1 cellular context compared by ENCODE assay signal in the genomic region with DNA sequence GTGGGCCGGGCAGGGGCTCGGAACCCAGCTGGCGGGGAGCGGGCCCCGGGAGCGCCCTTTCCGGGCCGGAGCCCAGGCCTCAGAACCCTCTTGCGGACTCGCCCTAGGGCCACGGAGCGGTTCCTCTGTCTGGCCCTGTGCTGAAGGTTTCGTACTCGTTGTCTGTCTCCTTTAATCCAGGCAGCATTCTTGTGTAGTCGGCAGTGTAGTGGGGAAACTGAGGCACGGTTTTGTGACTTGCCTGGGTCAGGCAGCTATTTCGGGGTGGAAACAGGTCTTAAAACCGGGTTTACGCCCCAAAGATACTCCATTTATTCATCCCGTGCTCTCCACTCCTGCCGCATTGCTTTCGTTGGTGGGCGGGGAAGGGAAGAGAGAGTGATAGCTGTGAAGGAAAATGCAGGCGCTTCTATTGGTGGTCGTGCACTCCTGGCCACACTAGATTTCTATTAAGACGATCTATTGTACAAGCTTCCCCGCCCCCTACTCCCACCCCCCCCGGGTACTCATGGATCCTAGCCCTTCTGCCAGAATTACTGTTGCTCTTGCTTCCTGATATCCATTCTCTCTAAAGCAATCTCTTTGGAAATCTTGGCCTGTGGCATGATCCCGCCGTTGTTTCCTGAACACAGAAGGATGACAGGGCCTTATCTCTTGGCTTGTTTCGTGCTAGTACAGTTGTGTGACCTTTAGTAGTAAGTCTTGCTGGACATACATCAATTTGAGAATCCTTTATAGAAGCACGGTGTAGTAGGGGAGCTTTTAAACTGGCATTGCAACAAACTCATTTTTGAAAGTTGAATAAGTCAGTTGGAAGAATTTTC.
TF ChIP-seq lines count a peak whose summit lies in the region.

No MANE protein-coding gene starts in this region.

TF ChIP-seq in HepG2, 621 proteins besides CTCF, POLR2A, EP300 and RAD21 (continued from another document and continues in another):
- TF ChIP-seq ZNF670 (CRISPR knock-in tag; IDR thresholded peaks at IDR 0.05; ENCODE audit: borderline replicate concordance) (no peak), ATRX (CRISPR knock-in tag; IDR thresholded peaks at IDR 0.05; ENCODE audit: borderline replicate concordance) (no peak), KAT2B (IDR thresholded peaks at IDR 0.05; ENCODE audit: borderline replicate concordance, low read depth, low read length) (no peak), ZNF556 (CRISPR knock-in tag; IDR thresholded peaks at IDR 0.05; ENCODE audit: borderline replicate concordance) (no peak), ZNF264 (CRISPR knock-in tag; IDR thresholded peaks at IDR 0.05) (no peak), JUN (CRISPR knock-in tag; IDR thresholded peaks at IDR 0.05) (no peak), RBM22 (optimal IDR thresholded peaks at IDR 0.05; ENCODE audit: low read length) (no peak), IKZF4 (CRISPR knock-in tag; IDR thresholded peaks at IDR 0.05; ENCODE audit: borderline replicate concordance, low read depth, not compliant biosample characterization) (no peak), IRF2 (CRISPR knock-in tag; IDR thresholded peaks at IDR 0.05) (no peak), RCOR2 (CRISPR knock-in tag; IDR thresholded peaks at IDR 0.05) (no peak), TBP (CRISPR knock-in tag; IDR thresholded peaks at IDR 0.05) (no peak; the same call in 1 of the 2 replicates), SRSF1 (optimal IDR thresholded peaks at IDR 0.05; ENCODE audit: low read depth, low read length) (no peak), ARID2 (CRISPR knock-in tag; IDR thresholded peaks at IDR 0.05; ENCODE audit: borderline replicate concordance) (no peak), NR3C1 (CRISPR knock-in tag; IDR thresholded peaks at IDR 0.05) (no peak), KLF13 (CRISPR knock-in tag; IDR thresholded peaks at IDR 0.05) (peak; percentile 62; the same call in 1 of the 2 replicates), MYNN (CRISPR knock-in tag; IDR thresholded peaks at IDR 0.05; ENCODE audit: low read depth) (no peak), MTA3 (CRISPR knock-in tag; IDR thresholded peaks at IDR 0.05) (no peak), BHLHE40 (IDR thresholded peaks at IDR 0.05; ENCODE audit: low read length) (no peak), ZSCAN31 (CRISPR knock-in tag; IDR thresholded peaks at IDR 0.05; ENCODE audit: low read depth) (no peak), ZNF44 (CRISPR knock-in tag; IDR thresholded peaks at IDR 0.05) (no peak), ZNF354B (CRISPR knock-in tag; IDR thresholded peaks at IDR 0.05) (no peak), MAZ (IDR thresholded peaks at IDR 0.05; ENCODE audit: borderline replicate concordance, low read depth, low read length) (no peak), MAZ (CRISPR knock-in tag; IDR thresholded peaks at IDR 0.05; ENCODE audit: low read depth) (no peak), SP5 (CRISPR knock-in tag; IDR thresholded peaks at IDR 0.05; ENCODE audit: borderline replicate concordance, low read depth) (0 out of 2 replicates have a peak, but pooled peaks have one; percentile 19), TBX3 (IDR thresholded peaks at IDR 0.05; ENCODE audit: borderline replicate concordance) (no peak), TCF7 (IDR thresholded peaks at IDR 0.05; ENCODE audit: low read depth) (no peak), XRCC5 (optimal IDR thresholded peaks at IDR 0.05; ENCODE audit: low read length) (no peak), NFATC3 (CRISPR knock-in tag; IDR thresholded peaks at IDR 0.05) (no peak), ZNF768 (CRISPR knock-in tag; IDR thresholded peaks at IDR 0.05) (no peak), BORCS8-MEF2B (CRISPR knock-in tag; IDR thresholded peaks at IDR 0.05) (no peak), ZFX (CRISPR knock-in tag; IDR thresholded peaks at IDR 0.05; ENCODE audit: low read depth) (no peak)
- TF ChIP-seq, protein P1, sequence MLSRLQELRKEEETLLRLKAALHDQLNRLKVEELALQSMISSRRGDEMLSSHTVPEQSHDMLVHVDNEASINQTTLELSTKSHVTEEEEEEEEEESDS (CRISPR knock-in tag; IDR thresholded peaks at IDR 0.05; ENCODE audit: borderline replicate concordance) = no peak
- TF ChIP-seq, protein P2, sequence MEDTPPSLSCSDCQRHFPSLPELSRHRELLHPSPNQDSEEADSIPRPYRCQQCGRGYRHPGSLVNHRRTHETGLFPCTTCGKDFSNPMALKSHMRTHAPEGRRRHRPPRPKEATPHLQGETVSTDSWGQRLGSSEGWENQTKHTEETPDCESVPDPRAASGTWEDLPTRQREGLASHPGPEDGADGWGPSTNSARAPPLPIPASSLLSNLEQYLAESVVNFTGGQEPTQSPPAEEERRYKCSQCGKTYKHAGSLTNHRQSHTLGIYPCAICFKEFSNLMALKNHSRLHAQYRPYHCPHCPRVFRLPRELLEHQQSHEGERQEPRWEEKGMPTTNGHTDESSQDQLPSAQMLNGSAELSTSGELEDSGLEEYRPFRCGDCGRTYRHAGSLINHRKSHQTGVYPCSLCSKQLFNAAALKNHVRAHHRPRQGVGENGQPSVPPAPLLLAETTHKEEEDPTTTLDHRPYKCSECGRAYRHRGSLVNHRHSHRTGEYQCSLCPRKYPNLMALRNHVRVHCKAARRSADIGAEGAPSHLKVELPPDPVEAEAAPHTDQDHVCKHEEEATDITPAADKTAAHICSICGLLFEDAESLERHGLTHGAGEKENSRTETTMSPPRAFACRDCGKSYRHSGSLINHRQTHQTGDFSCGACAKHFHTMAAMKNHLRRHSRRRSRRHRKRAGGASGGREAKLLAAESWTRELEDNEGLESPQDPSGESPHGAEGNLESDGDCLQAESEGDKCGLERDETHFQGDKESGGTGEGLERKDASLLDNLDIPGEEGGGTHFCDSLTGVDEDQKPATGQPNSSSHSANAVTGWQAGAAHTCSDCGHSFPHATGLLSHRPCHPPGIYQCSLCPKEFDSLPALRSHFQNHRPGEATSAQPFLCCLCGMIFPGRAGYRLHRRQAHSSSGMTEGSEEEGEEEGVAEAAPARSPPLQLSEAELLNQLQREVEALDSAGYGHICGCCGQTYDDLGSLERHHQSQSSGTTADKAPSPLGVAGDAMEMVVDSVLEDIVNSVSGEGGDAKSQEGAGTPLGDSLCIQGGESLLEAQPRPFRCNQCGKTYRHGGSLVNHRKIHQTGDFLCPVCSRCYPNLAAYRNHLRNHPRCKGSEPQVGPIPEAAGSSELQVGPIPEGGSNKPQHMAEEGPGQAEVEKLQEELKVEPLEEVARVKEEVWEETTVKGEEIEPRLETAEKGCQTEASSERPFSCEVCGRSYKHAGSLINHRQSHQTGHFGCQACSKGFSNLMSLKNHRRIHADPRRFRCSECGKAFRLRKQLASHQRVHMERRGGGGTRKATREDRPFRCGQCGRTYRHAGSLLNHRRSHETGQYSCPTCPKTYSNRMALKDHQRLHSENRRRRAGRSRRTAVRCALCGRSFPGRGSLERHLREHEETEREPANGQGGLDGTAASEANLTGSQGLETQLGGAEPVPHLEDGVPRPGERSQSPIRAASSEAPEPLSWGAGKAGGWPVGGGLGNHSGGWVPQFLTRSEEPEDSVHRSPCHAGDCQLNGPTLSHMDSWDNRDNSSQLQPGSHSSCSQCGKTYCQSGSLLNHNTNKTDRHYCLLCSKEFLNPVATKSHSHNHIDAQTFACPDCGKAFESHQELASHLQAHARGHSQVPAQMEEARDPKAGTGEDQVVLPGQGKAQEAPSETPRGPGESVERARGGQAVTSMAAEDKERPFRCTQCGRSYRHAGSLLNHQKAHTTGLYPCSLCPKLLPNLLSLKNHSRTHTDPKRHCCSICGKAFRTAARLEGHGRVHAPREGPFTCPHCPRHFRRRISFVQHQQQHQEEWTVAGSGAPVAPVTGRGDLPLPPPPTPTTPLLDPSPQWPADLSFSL (CRISPR knock-in tag; IDR thresholded peaks at IDR 0.05) = no peak
- TF ChIP-seq, protein P3, sequence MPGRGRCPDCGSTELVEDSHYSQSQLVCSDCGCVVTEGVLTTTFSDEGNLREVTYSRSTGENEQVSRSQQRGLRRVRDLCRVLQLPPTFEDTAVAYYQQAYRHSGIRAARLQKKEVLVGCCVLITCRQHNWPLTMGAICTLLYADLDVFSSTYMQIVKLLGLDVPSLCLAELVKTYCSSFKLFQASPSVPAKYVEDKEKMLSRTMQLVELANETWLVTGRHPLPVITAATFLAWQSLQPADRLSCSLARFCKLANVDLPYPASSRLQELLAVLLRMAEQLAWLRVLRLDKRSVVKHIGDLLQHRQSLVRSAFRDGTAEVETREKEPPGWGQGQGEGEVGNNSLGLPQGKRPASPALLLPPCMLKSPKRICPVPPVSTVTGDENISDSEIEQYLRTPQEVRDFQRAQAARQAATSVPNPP (CRISPR knock-in tag; IDR thresholded peaks at IDR 0.05) = 0 out of 2 replicates have a peak, but pooled peaks have one; percentile 16
- TF ChIP-seq, protein P4, sequence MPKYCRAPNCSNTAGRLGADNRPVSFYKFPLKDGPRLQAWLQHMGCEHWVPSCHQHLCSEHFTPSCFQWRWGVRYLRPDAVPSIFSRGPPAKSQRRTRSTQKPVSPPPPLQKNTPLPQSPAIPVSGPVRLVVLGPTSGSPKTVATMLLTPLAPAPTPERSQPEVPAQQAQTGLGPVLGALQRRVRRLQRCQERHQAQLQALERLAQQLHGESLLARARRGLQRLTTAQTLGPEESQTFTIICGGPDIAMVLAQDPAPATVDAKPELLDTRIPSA (CRISPR knock-in tag; IDR thresholded peaks at IDR 0.05; ENCODE audit: borderline replicate concordance) = no peak; the same call in 1 of the 2 replicates
- TF ChIP-seq, protein P5, sequence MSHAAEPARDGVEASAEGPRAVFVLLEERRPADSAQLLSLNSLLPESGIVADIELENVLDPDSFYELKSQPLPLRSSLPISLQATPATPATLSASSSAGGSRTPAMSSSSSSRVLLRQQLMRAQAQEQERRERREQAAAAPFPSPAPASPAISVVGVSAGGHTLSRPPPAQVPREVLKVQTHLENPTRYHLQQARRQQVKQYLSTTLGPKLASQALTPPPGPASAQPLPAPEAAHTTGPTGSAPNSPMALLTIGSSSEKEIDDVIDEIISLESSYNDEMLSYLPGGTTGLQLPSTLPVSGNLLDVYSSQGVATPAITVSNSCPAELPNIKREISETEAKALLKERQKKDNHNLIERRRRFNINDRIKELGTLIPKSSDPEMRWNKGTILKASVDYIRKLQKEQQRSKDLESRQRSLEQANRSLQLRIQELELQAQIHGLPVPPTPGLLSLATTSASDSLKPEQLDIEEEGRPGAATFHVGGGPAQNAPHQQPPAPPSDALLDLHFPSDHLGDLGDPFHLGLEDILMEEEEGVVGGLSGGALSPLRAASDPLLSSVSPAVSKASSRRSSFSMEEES (CRISPR knock-in tag; IDR thresholded peaks at IDR 0.05) = 0 out of 2 replicates have a peak, but pooled peaks have one; percentile 33
- TF ChIP-seq, protein P6, sequence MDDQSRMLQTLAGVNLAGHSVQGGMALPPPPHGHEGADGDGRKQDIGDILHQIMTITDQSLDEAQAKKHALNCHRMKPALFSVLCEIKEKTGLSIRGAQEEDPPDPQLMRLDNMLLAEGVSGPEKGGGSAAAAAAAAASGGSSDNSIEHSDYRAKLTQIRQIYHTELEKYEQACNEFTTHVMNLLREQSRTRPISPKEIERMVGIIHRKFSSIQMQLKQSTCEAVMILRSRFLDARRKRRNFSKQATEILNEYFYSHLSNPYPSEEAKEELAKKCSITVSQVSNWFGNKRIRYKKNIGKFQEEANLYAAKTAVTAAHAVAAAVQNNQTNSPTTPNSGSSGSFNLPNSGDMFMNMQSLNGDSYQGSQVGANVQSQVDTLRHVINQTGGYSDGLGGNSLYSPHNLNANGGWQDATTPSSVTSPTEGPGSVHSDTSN (CRISPR knock-in tag; IDR thresholded peaks at IDR 0.05; ENCODE audit: borderline replicate concordance) = no peak
- TF ChIP-seq, protein P7, sequence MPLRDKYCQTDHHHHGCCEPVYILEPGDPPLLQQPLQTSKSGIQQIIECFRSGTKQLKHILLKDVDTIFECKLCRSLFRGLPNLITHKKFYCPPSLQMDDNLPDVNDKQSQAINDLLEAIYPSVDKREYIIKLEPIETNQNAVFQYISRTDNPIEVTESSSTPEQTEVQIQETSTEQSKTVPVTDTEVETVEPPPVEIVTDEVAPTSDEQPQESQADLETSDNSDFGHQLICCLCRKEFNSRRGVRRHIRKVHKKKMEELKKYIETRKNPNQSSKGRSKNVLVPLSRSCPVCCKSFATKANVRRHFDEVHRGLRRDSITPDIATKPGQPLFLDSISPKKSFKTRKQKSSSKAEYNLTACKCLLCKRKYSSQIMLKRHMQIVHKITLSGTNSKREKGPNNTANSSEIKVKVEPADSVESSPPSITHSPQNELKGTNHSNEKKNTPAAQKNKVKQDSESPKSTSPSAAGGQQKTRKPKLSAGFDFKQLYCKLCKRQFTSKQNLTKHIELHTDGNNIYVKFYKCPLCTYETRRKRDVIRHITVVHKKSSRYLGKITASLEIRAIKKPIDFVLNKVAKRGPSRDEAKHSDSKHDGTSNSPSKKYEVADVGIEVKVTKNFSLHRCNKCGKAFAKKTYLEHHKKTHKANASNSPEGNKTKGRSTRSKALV (CRISPR knock-in tag; IDR thresholded peaks at IDR 0.05) = peak; percentile 8; the same call in 1 of the 2 replicates
- TF ChIP-seq, protein P8, sequence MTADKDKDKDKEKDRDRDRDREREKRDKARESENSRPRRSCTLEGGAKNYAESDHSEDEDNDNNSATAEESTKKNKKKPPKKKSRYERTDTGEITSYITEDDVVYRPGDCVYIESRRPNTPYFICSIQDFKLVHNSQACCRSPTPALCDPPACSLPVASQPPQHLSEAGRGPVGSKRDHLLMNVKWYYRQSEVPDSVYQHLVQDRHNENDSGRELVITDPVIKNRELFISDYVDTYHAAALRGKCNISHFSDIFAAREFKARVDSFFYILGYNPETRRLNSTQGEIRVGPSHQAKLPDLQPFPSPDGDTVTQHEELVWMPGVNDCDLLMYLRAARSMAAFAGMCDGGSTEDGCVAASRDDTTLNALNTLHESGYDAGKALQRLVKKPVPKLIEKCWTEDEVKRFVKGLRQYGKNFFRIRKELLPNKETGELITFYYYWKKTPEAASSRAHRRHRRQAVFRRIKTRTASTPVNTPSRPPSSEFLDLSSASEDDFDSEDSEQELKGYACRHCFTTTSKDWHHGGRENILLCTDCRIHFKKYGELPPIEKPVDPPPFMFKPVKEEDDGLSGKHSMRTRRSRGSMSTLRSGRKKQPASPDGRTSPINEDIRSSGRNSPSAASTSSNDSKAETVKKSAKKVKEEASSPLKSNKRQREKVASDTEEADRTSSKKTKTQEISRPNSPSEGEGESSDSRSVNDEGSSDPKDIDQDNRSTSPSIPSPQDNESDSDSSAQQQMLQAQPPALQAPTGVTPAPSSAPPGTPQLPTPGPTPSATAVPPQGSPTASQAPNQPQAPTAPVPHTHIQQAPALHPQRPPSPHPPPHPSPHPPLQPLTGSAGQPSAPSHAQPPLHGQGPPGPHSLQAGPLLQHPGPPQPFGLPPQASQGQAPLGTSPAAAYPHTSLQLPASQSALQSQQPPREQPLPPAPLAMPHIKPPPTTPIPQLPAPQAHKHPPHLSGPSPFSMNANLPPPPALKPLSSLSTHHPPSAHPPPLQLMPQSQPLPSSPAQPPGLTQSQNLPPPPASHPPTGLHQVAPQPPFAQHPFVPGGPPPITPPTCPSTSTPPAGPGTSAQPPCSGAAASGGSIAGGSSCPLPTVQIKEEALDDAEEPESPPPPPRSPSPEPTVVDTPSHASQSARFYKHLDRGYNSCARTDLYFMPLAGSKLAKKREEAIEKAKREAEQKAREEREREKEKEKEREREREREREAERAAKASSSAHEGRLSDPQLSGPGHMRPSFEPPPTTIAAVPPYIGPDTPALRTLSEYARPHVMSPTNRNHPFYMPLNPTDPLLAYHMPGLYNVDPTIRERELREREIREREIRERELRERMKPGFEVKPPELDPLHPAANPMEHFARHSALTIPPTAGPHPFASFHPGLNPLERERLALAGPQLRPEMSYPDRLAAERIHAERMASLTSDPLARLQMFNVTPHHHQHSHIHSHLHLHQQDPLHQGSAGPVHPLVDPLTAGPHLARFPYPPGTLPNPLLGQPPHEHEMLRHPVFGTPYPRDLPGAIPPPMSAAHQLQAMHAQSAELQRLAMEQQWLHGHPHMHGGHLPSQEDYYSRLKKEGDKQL (CRISPR knock-in tag; IDR thresholded peaks at IDR 0.05; ENCODE audit: low read depth) = no peak
